In genomic region chr7:156173748-156174353, GRCh38 we compare ENCODE assay signal across 17 cellular contexts.
DNase-seq lines count a peak whose midpoint lies in the region; ATAC-seq and TF ChIP-seq lines count a peak whose summit lies in the region.
"Had no signal": no experiment of that assay in that cellular context is flagged by ENCODE, and none has a peak within 500 bp of the region (broad histone marks: within the 10 kb centered on the region; RNA-seq: fewer than 3 reads in every experiment).

No MANE protein-coding gene starts in this region.

- no peaks in the 10 kb centered on the region for H3K9me3 Mint-ChIP-seq in stimulated activated naive CD8-positive, alpha-beta T cell treated with anti-CD3 and anti-CD28 coated beads, Interleukin-15, amount 100 ng/mL, for 72 hours

- no peak for DNase-seq in stimulated activated naive CD8-positive, alpha-beta T cell treated with anti-CD3 and anti-CD28 coated beads, Interleukin-15, amount 100 ng/mL, for 72 hours
- no peak for DNase-seq in stimulated activated naive CD8-positive, alpha-beta T cell treated with anti-CD3 and anti-CD28 coated beads, Interleukin-15, Interleukin-2, amounts not matched to agents 100 U/mL and 50 U/mL, for 24 hours
- DNase-seq in islet precursor cell (peak; percentile 40), neuronal stem cell (ENCODE audit: low spot score) (no peak), upper lobe of right lung (peak; percentile 50), GOT3 (lab: John Stamatoyannopoulos, UW) (no peak), NCI-H2227 treated with DMSO at 0.1 percent for 48 hours (lab: John Stamatoyannopoulos, UW) (no peak), posterior vena cava (ENCODE audit: low spot score) (no peak)
- DNase-seq: 8988T; Calu3; CD4-positive, alpha-beta memory T cell; DMS79 treated with DMSO at 0.1 percent for 48 hours; GF-D8 had no signal

- H2BK120ac ChIP-seq in neuronal stem cell (ENCODE audit: low read depth, low read length) = no peak overlapping the region

- no peak overlapping the region for H2BK15ac ChIP-seq in neuronal stem cell (ENCODE audit: low read length)

- H3K27me3 ChIP-seq in neuronal stem cell (ENCODE audit: control insufficient read depth in 3 of 3, insufficient read depth in 3 of 3, low read depth in 1 of 3, low read length in 3 of 3) = peaks cover 0 to 6% (median 0%) of the 10 kb centered on the region in 3 experiments
- no peaks in the 10 kb centered on the region for H3K27me3 ChIP-seq in upper lobe of right lung
- H3K27me3 ChIP-seq: BLaER1 had no signal

- peaks cover 0 to 1% of the 10 kb centered on the region in 2 donors for H3K9me3 ChIP-seq in neuronal stem cell (replicated peaks in 1 of 2; ENCODE audit: control insufficient read depth in 2 of 2, insufficient read depth in 1 of 2, low read depth in 1 of 2, low read length in 2 of 2)
- H3K9me3 ChIP-seq in upper lobe of right lung = no peaks in the 10 kb centered on the region
- H3K9me3 ChIP-seq: BLaER1, HAP-1 had no signal

- no peak overlapping the region for H2BK5ac ChIP-seq in neuronal stem cell (ENCODE audit: low read length)

- no peak overlapping the region for H3K9ac ChIP-seq in neuronal stem cell (ENCODE audit: low read depth, low read length, poor library complexity)
- H3K9ac ChIP-seq: BLaER1 had no signal

- ATAC-seq in stimulated activated naive CD8-positive, alpha-beta T cell treated with anti-CD3 and anti-CD28 coated beads, Interleukin-15, amount 100 ng/mL, for 72 hours = peak; percentile 10
- ATAC-seq in stimulated activated naive CD8-positive, alpha-beta T cell treated with anti-CD3 and anti-CD28 coated beads, Interleukin-15, Interleukin-2, amounts not matched to agents 100 U/mL and 50 U/mL, for 24 hours = no peak
- no peak for ATAC-seq in upper lobe of right lung
- ATAC-seq: HepG2 had no signal

- no peaks in the 10 kb centered on the region for H3K36me3 ChIP-seq in neuronal stem cell (replicated peaks in 1 of 2; ENCODE audit: control insufficient read depth in 2 of 2, insufficient read depth in 2 of 2, low read length in 2 of 2)
- H3K36me3 ChIP-seq in upper lobe of right lung = no peaks in the 10 kb centered on the region
- H3K36me3 ChIP-seq: BLaER1, HAP-1 had no signal

- H3K27ac Mint-ChIP-seq in stimulated activated naive CD8-positive, alpha-beta T cell treated with anti-CD3 and anti-CD28 coated beads, Interleukin-15, amount 100 ng/mL, for 72 hours = no peak overlapping the region
- H3K27ac Mint-ChIP-seq: CD14-positive monocyte; CD4-positive, alpha-beta memory T cell had no signal

- peak overlapping the region; percentile 38 for H3K18ac ChIP-seq in neuronal stem cell (ENCODE audit: low read length)

- no peak overlapping the region for H3K4me3 ChIP-seq in neuronal stem cell (ENCODE audit: low read length in 2 of 2)
- no peak overlapping the region for H3K4me3 ChIP-seq in upper lobe of right lung
- H3K4me3 ChIP-seq: BLaER1, HAP-1 had no signal

- no peak overlapping the region for H3K4ac ChIP-seq in neuronal stem cell (ENCODE audit: low read length)

- no peak overlapping the region for H2AFZ ChIP-seq in neuronal stem cell (ENCODE audit: low read length)

- no peak overlapping the region for H3K4me3 Mint-ChIP-seq in stimulated activated naive CD8-positive, alpha-beta T cell treated with anti-CD3 and anti-CD28 coated beads, Interleukin-15, amount 100 ng/mL, for 72 hours
- H3K4me3 Mint-ChIP-seq: CD14-positive monocyte; CD4-positive, alpha-beta memory T cell had no signal

- peaks cover 2% of the 10 kb centered on the region for H3K27me3 Mint-ChIP-seq in stimulated activated naive CD8-positive, alpha-beta T cell treated with anti-CD3 and anti-CD28 coated beads, Interleukin-15, amount 100 ng/mL, for 72 hours

- H4K91ac ChIP-seq in neuronal stem cell (ENCODE audit: low read depth, low read length, poor library complexity) = no peak overlapping the region

- H3K4me2 ChIP-seq in neuronal stem cell (ENCODE audit: insufficient read depth, low read length, poor library complexity, severe bottlenecking) = no peak overlapping the region
- H3K4me2 ChIP-seq: BLaER1 had no signal

- no peak overlapping the region for H3K14ac ChIP-seq in neuronal stem cell (ENCODE audit: low read length)

- intact Hi-C loops in upper lobe of right lung (cut with DNase I) = no loop called here
- intact Hi-C loops in posterior vena cava (cut with DNase I) = no loop called here

- no peak overlapping the region for H4K8ac ChIP-seq in neuronal stem cell (ENCODE audit: low read depth, low read length)

- H3K4me1 Mint-ChIP-seq in stimulated activated naive CD8-positive, alpha-beta T cell treated with anti-CD3 and anti-CD28 coated beads, Interleukin-15, amount 100 ng/mL, for 72 hours = no peaks in the 10 kb centered on the region
- H3K4me1 Mint-ChIP-seq: CD4-positive, alpha-beta memory T cell had no signal

- peaks cover 0 to 2% of the 10 kb centered on the region in 2 donors for H3K4me1 ChIP-seq in neuronal stem cell (ENCODE audit: control insufficient read depth in 2 of 2, insufficient read depth in 1 of 2, low read depth in 1 of 2, low read length in 2 of 2)
- no peaks in the 10 kb centered on the region for H3K4me1 ChIP-seq in upper lobe of right lung
- H3K4me1 ChIP-seq: BLaER1, HAP-1 had no signal

- H3K23ac ChIP-seq in neuronal stem cell (ENCODE audit: low read depth, low read length, poor library complexity) = no peak overlapping the region

- H3K79me1 ChIP-seq in neuronal stem cell (ENCODE audit: low read depth, low read length) = no peaks in the 10 kb centered on the region

- no peak for TF ChIP-seq CTCF in upper lobe of right lung (IDR thresholded peaks at IDR 0.05)

- H2AK5ac ChIP-seq in neuronal stem cell (ENCODE audit: low read depth, low read length) = peak overlapping the region; percentile 26

- no peak overlapping the region for H2BK12ac ChIP-seq in neuronal stem cell (ENCODE audit: low read length)

- H3K27ac ChIP-seq in neuronal stem cell (replicated peaks; ENCODE audit: low read length) (no peak overlapping the region), upper lobe of right lung (no peak overlapping the region)
- H3K27ac ChIP-seq: BLaER1 had no signal

- WGBS in neuronal stem cell (ENCODE audit: extremely low coverage in 2 of 2, insufficient read length in 2 of 2, insufficient replicate concordance in 1 of 2), 2 donors = no CpG with 5 or more reads among the region's 18 CpGs

Comparison
In these comparisons a context has a peak if more than half of its experiments do, and no peak if none do; other contexts are left out.
1. DNase-seq: peak in islet precursor cell (single experiment) and upper lobe of right lung (single experiment); none in stimulated activated naive CD8-positive, alpha-beta T cell treated with anti-CD3 and anti-CD28 coated beads, Interleukin-15, amount 100 ng/mL, for 72 hours (0 of 2), stimulated activated naive CD8-positive, alpha-beta T cell treated with anti-CD3 and anti-CD28 coated beads, Interleukin-15, Interleukin-2, amounts not matched to agents 100 U/mL and 50 U/mL, for 24 hours (single experiment), neuronal stem cell (single experiment), GOT3 (single experiment), NCI-H2227 treated with DMSO at 0.1 percent for 48 hours (single experiment) and posterior vena cava (single experiment).